ENCODE assay signal across 19 cellular contexts in genomic region chr14:75714993-75715392, GRCh38. TPM values are rescaled to one million over a fixed set of nuclear protein-coding genes. Genes with fewer than 3 reads are reported as not detected.
DNase-seq lines count a peak whose midpoint lies in the region; ATAC-seq and TF ChIP-seq lines count a peak whose summit lies in the region.
"Had no signal": no experiment of that assay in that cellular context is flagged by ENCODE, and none has a peak within 500 bp of the region (broad histone marks: within the 10 kb centered on the region; RNA-seq: fewer than 3 reads in every experiment).

No MANE protein-coding gene starts in this region.

- H3K23ac ChIP-seq in trophoblast cell (ENCODE audit: low read length): no peak overlapping the region

- no peak overlapping the region for H3K9ac ChIP-seq in trophoblast cell (ENCODE audit: low read length)

- H3K18ac ChIP-seq in trophoblast cell (ENCODE audit: low read length): no peak overlapping the region

- H3K9me3 Mint-ChIP-seq in CD4-positive, alpha-beta T cell: no peaks in the 10 kb centered on the region
- H3K9me3 Mint-ChIP-seq: IgD-negative memory B cell had no signal

- H3K27me3 ChIP-seq in trophoblast cell (ENCODE audit: insufficient read depth, low read length): no peaks in the 10 kb centered on the region
- H3K27me3 ChIP-seq in CD4-positive, alpha-beta T cell (ENCODE audit: control insufficient read depth, insufficient read depth, low read length): no peaks in the 10 kb centered on the region

- CTCF ChIA-PET in HEK293 (lab: Yijun Ruan, JAX): interaction anchor here (0.6 to 1.1 kb wide), 4 partner anchors 9 to 262 kb away, joined by 3 to 6 read pairs (median 4); no protein-coding TSS in a partner anchor
- CTCF ChIA-PET in CD4-positive, alpha-beta T cell (lab: Charles Lee): no interaction called here

- H3K9me3 ChIP-seq in HEK293 (ENCODE audit: control insufficient read depth, insufficient read depth, low read depth, low read length): no peaks in the 10 kb centered on the region
- H3K9me3 ChIP-seq in trophoblast cell (ENCODE audit: insufficient read depth, low read depth, low read length): no peaks in the 10 kb centered on the region
- H3K9me3 ChIP-seq in CD4-positive, alpha-beta T cell (ENCODE audit: control insufficient read depth, low read length): no peaks in the 10 kb centered on the region
- H3K9me3 ChIP-seq: Caco-2 had no signal

- no peak overlapping the region for H3K14ac ChIP-seq in trophoblast cell (ENCODE audit: low read length)

- ATAC-seq in CD4-positive, alpha-beta T cell (ENCODE audit: poor library complexity): no peak
- no peak for ATAC-seq in HG02642 (IDR thresholded peaks at IDR 0.05; ENCODE audit: poor library complexity, unreplicated experiment)

- H3K27me3 Mint-ChIP-seq in CD4-positive, alpha-beta T cell: no peaks in the 10 kb centered on the region
- H3K27me3 Mint-ChIP-seq: IgD-negative memory B cell had no signal

- no peak overlapping the region for H2AK5ac ChIP-seq in trophoblast cell (ENCODE audit: low read length)

- intact Hi-C loops in CD4-positive, alpha-beta T cell (cut with DNase I, micrococcal nuclease): no loop called here

- DNase-seq in dermis blood vessel endothelial cell (peak; percentile 22), trophoblast cell (no peak), erythroblast (lab: John Stamatoyannopoulos, UW) (no peak)
- DNase-seq in CD4-positive, alpha-beta T cell: no peak
- no peak for DNase-seq in activated CD4-positive, alpha-beta T cell treated with anti-CD3 and anti-CD28 coated beads for 48 hours
- DNase-seq: ACHN, AML-193, Caco-2, DMS153, H7, NCI-H1417, NCI-H1930, NCI-H446, NCI-H774 had no signal

- H3K79me1 ChIP-seq in trophoblast cell (ENCODE audit: low read length): peaks cover 10% of the 10 kb centered on the region

- H3K27ac Mint-ChIP-seq in CD4-positive, alpha-beta T cell: no peak overlapping the region

- H3K4ac ChIP-seq in trophoblast cell (ENCODE audit: low read depth, low read length): peak overlapping the region; percentile 27

- H3K79me2 ChIP-seq in trophoblast cell (ENCODE audit: control insufficient read depth, insufficient read depth, low read length, poor library complexity): no peaks in the 10 kb centered on the region

- H3K36me3 Mint-ChIP-seq in CD4-positive, alpha-beta T cell (ENCODE audit: low read depth): peaks cover 36% of the 10 kb centered on the region

- no peak for TF ChIP-seq CTCF in HEK293 (tag by site-specific recombination; IDR thresholded peaks at IDR 0.05)
- no peak for TF ChIP-seq CTCF in CD4-positive, alpha-beta T cell (IDR thresholded peaks at IDR 0.05)

- H3K36me3 ChIP-seq in HEK293 (ENCODE audit: control insufficient read depth in 2 of 2, insufficient read depth in 1 of 2, low read length in 2 of 2) (peaks cover 0 to 24% of the 10 kb centered on the region in 2 experiments; a peak in 2 of 3 replicates), trophoblast cell (ENCODE audit: control insufficient read depth in 1 of 2, insufficient read depth in 2 of 2, low read length in 2 of 2) (peaks cover 0 to 5% of the 10 kb centered on the region in 2 experiments)

- H2BK120ac ChIP-seq in trophoblast cell (ENCODE audit: insufficient read depth, low read length, poor library complexity): peak overlapping the region; percentile 90

- TF ChIP-seq POLR2A in erythroblast (IDR thresholded peaks at IDR 0.05; ENCODE audit: low read length): no peak

- POLR2A ChIA-PET in HEK293 (lab: Yijun Ruan, JAX): no interaction called here
- POLR2A ChIA-PET in CD4-positive, alpha-beta T cell (lab: Charles Lee): no interaction called here

- no peak overlapping the region for H3K4me3 ChIP-seq in HEK293 (ENCODE audit: low read depth, low read length)
- H3K4me3 ChIP-seq in trophoblast cell (ENCODE audit: low read depth, low read length): no peak overlapping the region

- H3K4me1 ChIP-seq in HEK293 (ENCODE audit: control insufficient read depth, insufficient read depth, low read length) (peaks cover 20% of the 10 kb centered on the region), trophoblast cell (ENCODE audit: control insufficient read depth in 1 of 2, insufficient read depth in 2 of 2, low read length in 2 of 2) (peaks cover 7 to 8% of the 10 kb centered on the region in 2 experiments)

- H4K8ac ChIP-seq in trophoblast cell (ENCODE audit: low read depth, low read length): no peak overlapping the region

- no peak overlapping the region for H3K4me2 ChIP-seq in trophoblast cell (ENCODE audit: low read length)

- H3K4me1 Mint-ChIP-seq in CD4-positive, alpha-beta T cell (ENCODE audit: low read depth): no peaks in the 10 kb centered on the region
- H3K4me1 Mint-ChIP-seq: IgD-negative memory B cell had no signal

- no peak overlapping the region for H4K91ac ChIP-seq in trophoblast cell (ENCODE audit: low read depth, low read length)

- H4K12ac ChIP-seq in trophoblast cell (ENCODE audit: low read depth, low read length): no peak overlapping the region

- no peak overlapping the region for H2BK5ac ChIP-seq in trophoblast cell (ENCODE audit: low read depth, low read length, poor library complexity)

- H2BK12ac ChIP-seq in trophoblast cell (ENCODE audit: low read length): no peak overlapping the region

- no peak overlapping the region for H3K4me3 Mint-ChIP-seq in CD4-positive, alpha-beta T cell
- H3K4me3 Mint-ChIP-seq: CD14-positive monocyte, IgD-negative memory B cell had no signal

- no CpG with 5 or more reads among the region's 2 CpGs for WGBS in trophoblast cell (ENCODE audit: extremely low coverage, insufficient coverage, insufficient read length)

- no peak overlapping the region for H3K27ac ChIP-seq in HEK293 (ENCODE audit: extremely low read depth, low read depth, low read length)
- H3K27ac ChIP-seq in trophoblast cell (ENCODE audit: low read depth, low read length): no peak overlapping the region
- H3K27ac ChIP-seq in CD4-positive, alpha-beta T cell (ENCODE audit: low read depth, low read length): no peak overlapping the region
- H3K27ac ChIP-seq: RWPE1 had no signal

- H2AFZ ChIP-seq in trophoblast cell (ENCODE audit: insufficient read depth, low read length, poor library complexity): no peak overlapping the region

TF ChIP-seq in HEK293, 187 proteins besides CTCF, POLR2A, EP300 and RAD21:
- TF ChIP-seq ZNF10 (tag by site-specific recombination; IDR thresholded peaks at IDR 0.05) (no peak), GLIS1 (tag by site-specific recombination; IDR thresholded peaks at IDR 0.05) (peak; percentile 87)

RNA-seq across cellular contexts. Expression of gene TTLL5, which starts 53.9 kb away (rescaled TPM):
- 36.9 and 41.7 TPM in 2 replicates for total RNA-seq in dermis blood vessel endothelial cell
- 26.0 and 27.2 TPM in 2 replicates for polyA plus RNA-seq in trophoblast cell (2013)
- total RNA-seq in CD4-positive, alpha-beta T cell: 10 to 100 TPM; 19.8 to 26.4 TPM

RNA-seq across cellular contexts. Expression of gene ERG28, which starts 54.3 kb away (rescaled TPM):
- total RNA-seq in dermis blood vessel endothelial cell: 5.3 and 7.6 TPM in 2 replicates
- polyA plus RNA-seq in trophoblast cell (2013): 63.2 and 64.2 TPM in 2 replicates
- 1 to 10 TPM; 5.7 to 5.8 TPM for total RNA-seq in CD4-positive, alpha-beta T cell
